Comparison of ENCODE assay signal across 21 cellular contexts in genomic region chr20:55232647-55233046, GRCh38.
"Had no signal": no experiment of that assay in that cellular context is flagged by ENCODE, and none has a peak within 500 bp of the region (broad histone marks: within the 10 kb centered on the region; RNA-seq: fewer than 3 reads in every experiment).

No MANE protein-coding gene starts in this region.

- DNase-seq: KBM-7, MV-4-11, NCI-H1092, NCI-H1105 treated with DMSO at 0.1 percent for 48 hours, NCI-H1417 treated with DMSO at 0.1 percent for 48 hours, NCI-H146, NCI-H187, NCI-H2029, NCI-H2081 treated with DMSO at 0.1 percent for 48 hours, NCI-H2171, NCI-H226, NCI-H446 treated with DMSO at 0.1 percent for 48 hours, NCI-H510A treated with DMSO at 0.1 percent for 48 hours, NCI-H526, NCI-H774, RPMI8226, SHP77, SK-N-SH, SW 1271, T-helper 1 cell had no signal

- H3K27ac ChIP-seq: HL-60 had no signal
